In genomic region chr7:114081606-114082425, GRCh38 we compare ENCODE assay signal across 8 cellular contexts.
DNase-seq lines count a peak whose midpoint lies in the region; ATAC-seq, FAIRE-seq and TF ChIP-seq lines count a peak whose summit lies in the region.

No MANE protein-coding gene starts in this region.

- H2BK15ac ChIP-seq in neuronal stem cell (ENCODE audit: low read length) = no peak overlapping the region

- H4K20me1 ChIP-seq in PC-9 (ENCODE audit: insufficient read depth) (no peaks in the 10 kb centered on the region), endothelial cell of umbilical vein (replicated peaks; ENCODE audit: control insufficient read depth, extremely low read depth, insufficient read depth, low read length) (no peaks in the 10 kb centered on the region)

- H3K9me2 ChIP-seq in PC-9 (ENCODE audit: insufficient read depth) = no peaks in the 10 kb centered on the region

- BruUV-seq in Calu3 (replicated peaks; lab: Mats Ljungman, UMichigan) = no TSS peak
- BruUV-seq in PC-9 (replicated peaks; lab: Mats Ljungman, UMichigan) = no TSS peak
- no TSS peak for BruUV-seq in endothelial cell of umbilical vein (replicated peaks; lab: Mats Ljungman, UMichigan)

- H3K4me2 ChIP-seq in PC-9 = peak overlapping the region; percentile 51
- peak overlapping the region; percentile 50 for H3K4me2 ChIP-seq in endothelial cell of umbilical vein (ENCODE audit: insufficient read depth, low read length)
- no peak overlapping the region for H3K4me2 ChIP-seq in neuronal stem cell (ENCODE audit: insufficient read depth, low read length, poor library complexity, severe bottlenecking)

- no peak overlapping the region for H3K18ac ChIP-seq in neuronal stem cell (ENCODE audit: low read length)

- no peak overlapping the region for H2BK120ac ChIP-seq in neuronal stem cell (ENCODE audit: low read depth, low read length)

- H3K4me3 ChIP-seq in PC-9 = peak overlapping the region; percentile 21; the same call in 1 of the 2 replicates
- H3K4me3 ChIP-seq in endothelial cell of umbilical vein (replicated peaks in 1 of 3; ENCODE audit: insufficient read depth in 1 of 3, low read depth in 1 of 3, low read length in 3 of 3) = no peak overlapping the region
- no peak overlapping the region for H3K4me3 ChIP-seq in neuronal stem cell (ENCODE audit: low read length in 2 of 2)

- intact Hi-C loops in Calu3 (cut with micrococcal nuclease; ENCODE audit: unreplicated experiment) = loop anchor here (1.0 to 10.0 kb wide), 5 partner anchors 135 to 1769 kb away; no protein-coding TSS in a partner anchor
- intact Hi-C loops in PC-9 (cut with micrococcal nuclease; ENCODE audit: unreplicated experiment) = loop anchor here (1.0 to 10.0 kb wide), 8 partner anchors 55 to 1828 kb away; no protein-coding TSS in a partner anchor
- intact Hi-C loops in endothelial cell of umbilical vein (cut with micrococcal nuclease) = loop anchor here (1.0 to 5.0 kb wide), 11 partner anchors 135 to 1769 kb away; partner anchors contain the start of gene MDFIC

- no peak overlapping the region for H2AK5ac ChIP-seq in neuronal stem cell (ENCODE audit: low read depth, low read length)

- H3K4me1 ChIP-seq in PC-9 (replicated peaks; ENCODE audit: insufficient read depth) (peaks cover 5% of the 10 kb centered on the region; the same call in 1 of the 2 replicates), endothelial cell of umbilical vein (ENCODE audit: control insufficient read depth, extremely low read depth, insufficient read depth, low read length) (peaks cover 28% of the 10 kb centered on the region), neuronal stem cell (ENCODE audit: control insufficient read depth in 2 of 2, insufficient read depth in 1 of 2, low read depth in 1 of 2, low read length in 2 of 2) (peaks cover 3 to 7% of the 10 kb centered on the region in 2 donors)

- H3K27ac Mint-ChIP-seq in Calu3 (ENCODE audit: unreplicated experiment) = no peak overlapping the region
- H3K27ac Mint-ChIP-seq in activated CD8-positive, alpha-beta memory T cell treated with anti-CD3 and anti-CD28 coated beads, Interleukin-2, amount 10 ng/mL, durations not matched to agents 7 days and 5 days = no peak overlapping the region

- H4K8ac ChIP-seq in neuronal stem cell (ENCODE audit: low read depth, low read length) = no peak overlapping the region

- H3K9ac ChIP-seq in endothelial cell of umbilical vein (replicated peaks; ENCODE audit: extremely low read depth, insufficient read depth, low read length) (no peak overlapping the region), neuronal stem cell (ENCODE audit: low read depth, low read length, poor library complexity) (no peak overlapping the region)

- H3K9me3 ChIP-seq in PC-9 (ENCODE audit: insufficient read depth, low read depth) = no peaks in the 10 kb centered on the region
- H3K9me3 ChIP-seq in endothelial cell of umbilical vein (replicated peaks; ENCODE audit: control insufficient read depth, insufficient read depth, low read length) = no peaks in the 10 kb centered on the region
- H3K9me3 ChIP-seq in neuronal stem cell (replicated peaks in 1 of 2; ENCODE audit: control insufficient read depth in 2 of 2, insufficient read depth in 1 of 2, low read depth in 1 of 2, low read length in 2 of 2) = peaks cover 0 to 5% of the 10 kb centered on the region in 2 donors

- H3K27me3 ChIP-seq in PC-9 (ENCODE audit: insufficient read depth, low read depth) (no peaks in the 10 kb centered on the region; the same call in 1 of the 2 replicates), endothelial cell of umbilical vein (ENCODE audit: control insufficient read depth in 2 of 2, insufficient read depth in 2 of 2, low read length in 2 of 2) (peaks cover 55 to 65% of the 10 kb centered on the region in 2 experiments), neuronal stem cell (ENCODE audit: control insufficient read depth in 3 of 3, insufficient read depth in 3 of 3, low read depth in 1 of 3, low read length in 3 of 3) (peaks cover 0 to 30% (median 3%) of the 10 kb centered on the region in 3 experiments)

- H2AFZ ChIP-seq in PC-9 = no peak overlapping the region
- no peak overlapping the region for H2AFZ ChIP-seq in endothelial cell of umbilical vein (ENCODE audit: low read depth, low read length)
- H2AFZ ChIP-seq in neuronal stem cell (ENCODE audit: low read length) = peak overlapping the region; percentile 56

- ATAC-seq in activated CD8-positive, alpha-beta memory T cell treated with anti-CD3 and anti-CD28 coated beads, Interleukin-2, amount 10 ng/mL, durations not matched to agents 7 days and 5 days = no peak

- H3K9me1 ChIP-seq in endothelial cell of umbilical vein (replicated peaks; ENCODE audit: control insufficient read depth, extremely low read depth, insufficient read depth, low read length) = no peaks in the 10 kb centered on the region

- H3K4me3 Mint-ChIP-seq in Calu3 (ENCODE audit: low read depth, unreplicated experiment) = no peak overlapping the region
- H3K4me3 Mint-ChIP-seq in activated CD8-positive, alpha-beta memory T cell treated with anti-CD3 and anti-CD28 coated beads, Interleukin-2, amount 10 ng/mL, durations not matched to agents 7 days and 5 days = no peak overlapping the region

- peak; percentile 41 for DNase-seq in Calu3
- DNase-seq in HT-29 (ENCODE audit: low spot score) = peak; percentile 82
- DNase-seq in PC-9 = peak; percentile 41 to 51
- DNase-seq in endothelial cell of umbilical vein (ENCODE audit: low read depth, low spot score) = peak; percentile 80
- peak; percentile 39 for DNase-seq in neuronal stem cell (ENCODE audit: low spot score)
- no peak for DNase-seq in GM12891 (ENCODE audit: insufficient read length, low spot score)
- no peak for DNase-seq in ureter (ENCODE audit: low spot score)
- no peak for DNase-seq in activated CD8-positive, alpha-beta memory T cell treated with anti-CD3 and anti-CD28 coated beads, Interleukin-2, amount 10 ng/mL, durations not matched to agents 7 days and 5 days

- no CpG with 5 or more reads among the region's 6 CpGs for WGBS in neuronal stem cell (ENCODE audit: extremely low coverage in 2 of 2, insufficient read length in 2 of 2, insufficient replicate concordance in 1 of 2), 2 donors

- H3K36me3 Mint-ChIP-seq in Calu3 (ENCODE audit: insufficient read depth, unreplicated experiment) = peaks cover 27% of the 10 kb centered on the region
- H3K36me3 Mint-ChIP-seq in activated CD8-positive, alpha-beta memory T cell treated with anti-CD3 and anti-CD28 coated beads, Interleukin-2, amount 10 ng/mL, durations not matched to agents 7 days and 5 days = no peaks in the 10 kb centered on the region

- TF ChIP-seq CTCF in Calu3 (IDR thresholded peaks at IDR 0.05; ENCODE audit: unreplicated experiment) (peak; percentile 57), PC-9 (conservative IDR thresholded peaks at IDR 0.05) (peak; percentile 72), endothelial cell of umbilical vein (IDR thresholded peaks at IDR 0.05; ENCODE audit: extremely low read depth in 1 of 2, insufficient read depth in 1 of 2, low read depth in 1 of 2, low read length in 2 of 2) (peak; percentile 26 to 34)

- H3K27ac ChIP-seq in PC-9 = no peak overlapping the region
- H3K27ac ChIP-seq in endothelial cell of umbilical vein (ENCODE audit: insufficient read depth, low read depth, low read length) = no peak overlapping the region
- H3K27ac ChIP-seq in neuronal stem cell (replicated peaks; ENCODE audit: low read length) = no peak overlapping the region

- peaks cover under 1% of the 10 kb centered on the region for H3K4me1 Mint-ChIP-seq in Calu3 (ENCODE audit: low read depth, unreplicated experiment)
- peaks cover 36% of the 10 kb centered on the region for H3K4me1 Mint-ChIP-seq in activated CD8-positive, alpha-beta memory T cell treated with anti-CD3 and anti-CD28 coated beads, Interleukin-2, amount 10 ng/mL, durations not matched to agents 7 days and 5 days

- no peak overlapping the region for H3K14ac ChIP-seq in neuronal stem cell (ENCODE audit: low read length)

- no peak overlapping the region for H3K23ac ChIP-seq in neuronal stem cell (ENCODE audit: low read depth, low read length, poor library complexity)

- H3K4ac ChIP-seq in neuronal stem cell (ENCODE audit: low read length) = no peak overlapping the region

- dilution Hi-C loops in endothelial cell of umbilical vein (cut with MboI; ENCODE audit: extremely low pct_ligation_motif_present, low sequenced_read_pairs) = no loop called here

- no peaks in the 10 kb centered on the region for H3F3A ChIP-seq in PC-9 (ENCODE audit: insufficient read depth, low read depth)

- FAIRE-seq in endothelial cell of umbilical vein (lab: Jason Lieb, UNC) (peak; percentile 62), GM12891 (lab: Jason Lieb, UNC) (no peak)

- POLR2A ChIA-PET in PC-9 (lab: Charles Lee; ENCODE audit: unreplicated experiment) (interaction anchor here (0.6 kb wide), 2 partner anchors 1412 to 1788 kb away, joined by 3 to 5 read pairs; no protein-coding TSS in a partner anchor), endothelial cell of umbilical vein (lab: Charles Lee) (no interaction called here)

- TF ChIP-seq POLR2A in endothelial cell of umbilical vein (IDR thresholded peaks at IDR 0.05; ENCODE audit: low read depth, low read length) (no peak), GM12891 (IDR thresholded peaks at IDR 0.05; ENCODE audit: low read depth, low read length) (no peak)

- H3K9me3 Mint-ChIP-seq in Calu3 (ENCODE audit: low read depth, unreplicated experiment) = no peaks in the 10 kb centered on the region
- no peaks in the 10 kb centered on the region for H3K9me3 Mint-ChIP-seq in activated CD8-positive, alpha-beta memory T cell treated with anti-CD3 and anti-CD28 coated beads, Interleukin-2, amount 10 ng/mL, durations not matched to agents 7 days and 5 days (ENCODE audit: low read depth)

- no peak overlapping the region for H4K91ac ChIP-seq in neuronal stem cell (ENCODE audit: low read depth, low read length, poor library complexity)

- no peaks in the 10 kb centered on the region for H3K27me3 Mint-ChIP-seq in Calu3 (ENCODE audit: unreplicated experiment)
- peaks cover 71% of the 10 kb centered on the region for H3K27me3 Mint-ChIP-seq in activated CD8-positive, alpha-beta memory T cell treated with anti-CD3 and anti-CD28 coated beads, Interleukin-2, amount 10 ng/mL, durations not matched to agents 7 days and 5 days

- H3K79me2 ChIP-seq in PC-9 (ENCODE audit: low read depth) = no peaks in the 10 kb centered on the region
- H3K79me2 ChIP-seq in endothelial cell of umbilical vein (ENCODE audit: control insufficient read depth, insufficient read depth, low read length) = no peaks in the 10 kb centered on the region

- H3K36me3 ChIP-seq in PC-9 (ENCODE audit: low read depth) (no peaks in the 10 kb centered on the region), endothelial cell of umbilical vein (ENCODE audit: control insufficient read depth in 2 of 2, extremely low read depth in 1 of 2, insufficient read depth in 2 of 2, low read length in 2 of 2) (no peaks in the 10 kb centered on the region), neuronal stem cell (replicated peaks in 1 of 2; ENCODE audit: control insufficient read depth in 2 of 2, insufficient read depth in 2 of 2, low read length in 2 of 2) (no peaks in the 10 kb centered on the region)

- no peak overlapping the region for H2BK5ac ChIP-seq in neuronal stem cell (ENCODE audit: low read length)

- no peaks in the 10 kb centered on the region for H3K79me1 ChIP-seq in neuronal stem cell (ENCODE audit: low read depth, low read length)

- no peak overlapping the region for H2BK12ac ChIP-seq in neuronal stem cell (ENCODE audit: low read length)

- CTCF ChIA-PET in Calu3 (lab: Charles Lee) = interaction anchor here (0.6 to 1.4 kb wide), 13 partner anchors 136 to 1769 kb away, joined by 3 to 10 read pairs (median 5); no protein-coding TSS in a partner anchor
- CTCF ChIA-PET in PC-9 (lab: Charles Lee) = interaction anchor here (0.6 to 1.6 kb wide), 11 partner anchors 54 to 1773 kb away, joined by 3 to 12 read pairs (median 4); no protein-coding TSS in a partner anchor
- CTCF ChIA-PET in endothelial cell of umbilical vein (lab: Charles Lee) = interaction anchor here (0.6 to 6.9 kb wide), 59 partner anchors 9 to 1828 kb away, joined by 3 to 104 read pairs (median 5); partner anchors contain the start of gene FOXP2
- CTCF ChIA-PET in activated CD8-positive, alpha-beta memory T cell treated with anti-CD3 and anti-CD28 coated beads, Interleukin-2, amount 10 ng/mL, durations not matched to agents 7 days and 5 days (lab: Charles Lee) = interaction anchor here (0.7 to 1.5 kb wide), 3 partner anchors 14 to 458 kb away, joined by 3 read pairs; no protein-coding TSS in a partner anchor

Comparison
In these comparisons a context has a peak if more than half of its experiments do, and no peak if none do; other contexts are left out.
1. DNase-seq: peak in Calu3 (single experiment), HT-29 (single experiment), PC-9 (2 of 2), endothelial cell of umbilical vein (single experiment) and neuronal stem cell (single experiment); none in GM12891 (single experiment), ureter (single experiment) and activated CD8-positive, alpha-beta memory T cell treated with anti-CD3 and anti-CD28 coated beads, Interleukin-2, amount 10 ng/mL, durations not matched to agents 7 days and 5 days (single experiment).
2. Peak in every context shown above with its lines, with median percentiles within 50 percentile points of each other: CTCF ChIP-seq.